ENCODE assay signal across 9 cellular contexts in genomic region chr5:115624994-115625393, GRCh38. TPM values are rescaled to one million over a fixed set of nuclear protein-coding genes. Genes with fewer than 3 reads are reported as not detected.
A peak's percentile ranks its signal among the peaks of the same experiment; 100 is the strongest.
DNase-seq lines count a peak whose midpoint lies in the region; ATAC-seq, FAIRE-seq and TF ChIP-seq lines count a peak whose summit lies in the region.
"Had no signal": no experiment of that assay in that cellular context is flagged by ENCODE, and none has a peak within 500 bp of the region (broad histone marks: within the 10 kb centered on the region; RNA-seq: fewer than 3 reads in every experiment).

No MANE protein-coding gene starts in this region.

- peak; percentile 48 for DNase-seq in DMS 273 (lab: John Stamatoyannopoulos, UW; ENCODE audit: unreplicated experiment)
- no peak for DNase-seq in DMS 273 treated with DMSO at 0.1 percent for 48 hours (lab: John Stamatoyannopoulos, UW)
- DNase-seq in small intestine, result peak; percentile 20
- DNase-seq in GM19240 (ENCODE audit: insufficient read length, low spot score), result no peak
- DNase-seq in posterior cingulate gyrus, result no peak
- DNase-seq in AML-193 (lab: John Stamatoyannopoulos, UW), result no peak

- TF ChIP-seq CTCF in OCI-LY3 (IDR thresholded peaks at IDR 0.05; ENCODE audit: low read depth, low read length) (no peak), gastroesophageal sphincter (IDR thresholded peaks at IDR 0.05) (no peak)

- intact Hi-C loops in posterior cingulate gyrus (cut with DNase I), result loop anchor here (2.0 to 10.0 kb wide), 2 partner anchors 22 to 80 kb away; partner anchors contain the start of genes FEM1C and TICAM2

- H3K4me1 ChIP-seq in OCI-LY3 (ENCODE audit: low read length) (peaks cover 14% of the 10 kb centered on the region), gastroesophageal sphincter (peaks cover 20 to 48% (median 21%) of the 10 kb centered on the region in 3 donors), small intestine (ENCODE audit: control insufficient read depth in 2 of 2, insufficient read depth in 1 of 2, low read depth in 1 of 2, low read length in 1 of 2) (peaks cover 2 to 17% of the 10 kb centered on the region in 2 donors)

- TF ChIP-seq POLR2A in gastroesophageal sphincter (IDR thresholded peaks at IDR 0.05), result no peak

- H3K36me3 ChIP-seq in OCI-LY3 (replicated peaks; ENCODE audit: low read depth, low read length) (peaks cover 6% of the 10 kb centered on the region), gastroesophageal sphincter (peaks cover 0 to 6% of the 10 kb centered on the region in 2 donors), small intestine (ENCODE audit: control insufficient read depth in 2 of 2, insufficient read depth in 2 of 2, low read length in 2 of 2) (peaks cover 0 to under 1% of the 10 kb centered on the region in 2 donors)

- ATAC-seq in gastroesophageal sphincter, result no peak

- 20 to 28% methylated on average over 3 of the region's 3 CpGs for WGBS in gastroesophageal sphincter (ENCODE audit: low coverage in 1 of 2), 2 donors
- 9 to 24% (median 13%) methylated on average over 3 of the region's 3 CpGs for WGBS in small intestine, 3 donors

- H3K4me3 ChIP-seq in OCI-LY3 (ENCODE audit: low read length), result peak overlapping the region; percentile 94
- peak overlapping the region; percentile 66 to 97 for H3K4me3 ChIP-seq in gastroesophageal sphincter
- peak overlapping the region; percentile 78 to 92 for H3K4me3 ChIP-seq in small intestine (ENCODE audit: low read depth in 1 of 2, low read length in 2 of 2)

- no peak for FAIRE-seq in small intestine (lab: Jason Lieb, UNC)
- FAIRE-seq: A204.1 had no signal

- H3K79me2 ChIP-seq in OCI-LY3 (ENCODE audit: low read length), result peaks cover 50% of the 10 kb centered on the region

- peak overlapping the region; percentile 63 for H3K4me2 ChIP-seq in OCI-LY3 (ENCODE audit: low read length)

- TF ChIP-seq EP300 in gastroesophageal sphincter (IDR thresholded peaks at IDR 0.05), result no peak

- no peaks in the 10 kb centered on the region for H3K9me3 ChIP-seq in OCI-LY3 (ENCODE audit: insufficient read depth, low read length)
- H3K9me3 ChIP-seq in gastroesophageal sphincter, result no peaks in the 10 kb centered on the region
- no peaks in the 10 kb centered on the region for H3K9me3 ChIP-seq in small intestine (ENCODE audit: control insufficient read depth, low read depth)

- peak overlapping the region; percentile 84 for H3K9ac ChIP-seq in OCI-LY3 (ENCODE audit: low read length)

- H3K27me3 ChIP-seq in OCI-LY3 (ENCODE audit: low read depth, low read length) (peaks cover 5% of the 10 kb centered on the region), gastroesophageal sphincter (no peaks in the 10 kb centered on the region), small intestine (ENCODE audit: control insufficient read depth in 2 of 2, insufficient read depth in 2 of 2, low read length in 2 of 2) (no peaks in the 10 kb centered on the region)

- H3K27ac ChIP-seq in OCI-LY3 (ENCODE audit: low read length) (no peak overlapping the region), gastroesophageal sphincter (peak overlapping the region; percentile 71 to 94 (median 92)), small intestine (ENCODE audit: low read depth in 1 of 2, low read length in 1 of 2) (peak overlapping the region; percentile 54 to 96)

- no peak overlapping the region for H2AFZ ChIP-seq in OCI-LY3 (ENCODE audit: low read depth, low read length)

- peaks cover 31% of the 10 kb centered on the region for H4K20me1 ChIP-seq in OCI-LY3 (ENCODE audit: insufficient read depth, low read length)

RNA-seq across cellular contexts. Expression of gene TMED7, which starts 0.8 kb away (rescaled TPM):
- total RNA-seq in gastroesophageal sphincter, result 100 to 1,000 TPM; 100 to 148 (median 120) TPM
- polyA plus RNA-seq in small intestine, result 10 to 100 TPM; 12.7 to 38.4 (median 13.0) TPM

RNA-seq across cellular contexts. Expression of gene TICAM2, which starts 22.7 kb away (rescaled TPM):
- total RNA-seq in gastroesophageal sphincter, result 1 to 10 TPM; 1.2 to 4.7 (median 3.1) TPM
- 1 to 10 TPM in 2 of 3 donors, under 1 TPM in 1; 0.27 to 1.6 (median 1.4) TPM for polyA plus RNA-seq in small intestine

Comparison
In these comparisons a context has a peak if more than half of its experiments do, and no peak if none do; other contexts are left out.
1. DNase-seq: peak in DMS 273 (single experiment) and small intestine (single experiment); none in DMS 273 treated with DMSO at 0.1 percent for 48 hours (single experiment), GM19240 (single experiment), posterior cingulate gyrus (0 of 10) and AML-193 (0 of 2).
2. Peak in every context shown above with its lines, with median percentiles within 50 percentile points of each other: H3K4me3 ChIP-seq.